In genomic region chr3:58333206-58334012, GRCh38 we compare ENCODE assay signal across 8 cellular contexts. TPM values are rescaled to one million over a fixed set of nuclear protein-coding genes. Genes with fewer than 3 reads are reported as not detected.
DNase-seq lines count a peak whose midpoint lies in the region; ATAC-seq and TF ChIP-seq lines count a peak whose summit lies in the region.

No MANE protein-coding gene starts in this region.

- peak overlapping the region; percentile 73 for H3K4me3 ChIP-seq in epithelial cell of esophagus (ENCODE audit: low read length)
- H3K4me3 ChIP-seq in mononuclear cell (ENCODE audit: low read length) = peak overlapping the region; percentile 64
- peak overlapping the region; percentile 71 for H3K4me3 ChIP-seq in thoracic aorta

- H3K27ac ChIP-seq in thoracic aorta = peak overlapping the region in 1 of 2 donors; percentile 3

- H3K27me3 ChIP-seq in mononuclear cell (ENCODE audit: insufficient read depth, low read length) = no peaks in the 10 kb centered on the region
- no peaks in the 10 kb centered on the region for H3K27me3 ChIP-seq in thoracic aorta (replicated peaks; ENCODE audit: insufficient read depth)

- peaks cover 18% of the 10 kb centered on the region for H3K36me3 Mint-ChIP-seq in activated CD4-positive, alpha-beta memory T cell treated with anti-CD3 and anti-CD28 coated beads, Interleukin-2, amount 10 ng/mL, durations not matched to agents 7 days and 5 days (ENCODE audit: low read depth)

- ATAC-seq in GM21786 (IDR thresholded peaks at IDR 0.05; ENCODE audit: unreplicated experiment) (peak; percentile 32), thoracic aorta (ENCODE audit: insufficient number of reproducible peaks, low FRiP score, low read depth) (no peak), GM18520 (IDR thresholded peaks at IDR 0.05; ENCODE audit: unreplicated experiment) (no peak)

- H3K4me3 Mint-ChIP-seq in activated CD4-positive, alpha-beta memory T cell treated with anti-CD3 and anti-CD28 coated beads, Interleukin-2, amount 10 ng/mL, durations not matched to agents 7 days and 5 days = peak overlapping the region; percentile 100

- DNase-seq in GF-D8 (lab: John Stamatoyannopoulos, UW) (peak; percentile 30), Kasumi-1 (lab: John Stamatoyannopoulos, UW) (peak; percentile 35 to 72), epithelial cell of esophagus (ENCODE audit: low read depth) (peak; percentile 26), thoracic aorta (ENCODE audit: low spot score) (no peak)
- peak; percentile 45 for DNase-seq in activated CD4-positive, alpha-beta memory T cell treated with anti-CD3 and anti-CD28 coated beads, Interleukin-2, amount 10 ng/mL, durations not matched to agents 7 days and 5 days

- peaks cover 40% of the 10 kb centered on the region for H3K4me1 Mint-ChIP-seq in activated CD4-positive, alpha-beta memory T cell treated with anti-CD3 and anti-CD28 coated beads, Interleukin-2, amount 10 ng/mL, durations not matched to agents 7 days and 5 days

- POLR2A ChIA-PET in activated CD4-positive, alpha-beta memory T cell treated with anti-CD3 and anti-CD28 coated beads, Interleukin-2, amount 10 ng/mL, durations not matched to agents 7 days and 5 days (lab: Charles Lee) = interaction anchor here (0.7 to 5.6 kb wide), 10 partner anchors 12 to 160 kb away, joined by 3 to 35 read pairs (median 4); partner anchors contain the start of genes HTD2, KCTD6 and RPP14

- H3K4me1 ChIP-seq in mononuclear cell (ENCODE audit: insufficient read depth, low read length) = peaks cover 59% of the 10 kb centered on the region
- peaks cover 18 to 27% of the 10 kb centered on the region in 2 donors for H3K4me1 ChIP-seq in thoracic aorta (ENCODE audit: control insufficient read depth in 1 of 2, low read depth in 2 of 2)

- TF ChIP-seq CTCF in epithelial cell of esophagus (IDR thresholded peaks at IDR 0.05; ENCODE audit: insufficient read depth, low read depth, low read length, missing control alignments) = no peak
- TF ChIP-seq CTCF in thoracic aorta (IDR thresholded peaks at IDR 0.05) = no peak

- no peaks in the 10 kb centered on the region for H3K27me3 Mint-ChIP-seq in activated CD4-positive, alpha-beta memory T cell treated with anti-CD3 and anti-CD28 coated beads, Interleukin-2, amount 10 ng/mL, durations not matched to agents 7 days and 5 days

- H3K9me3 ChIP-seq in mononuclear cell (ENCODE audit: low read depth, low read length) (no peaks in the 10 kb centered on the region), thoracic aorta (no peaks in the 10 kb centered on the region)

- H3K27ac Mint-ChIP-seq in activated CD4-positive, alpha-beta memory T cell treated with anti-CD3 and anti-CD28 coated beads, Interleukin-2, amount 10 ng/mL, durations not matched to agents 7 days and 5 days = peak overlapping the region; percentile 98

- no peaks in the 10 kb centered on the region for H3K9me3 Mint-ChIP-seq in activated CD4-positive, alpha-beta memory T cell treated with anti-CD3 and anti-CD28 coated beads, Interleukin-2, amount 10 ng/mL, durations not matched to agents 7 days and 5 days

- CTCF ChIA-PET in activated CD4-positive, alpha-beta memory T cell treated with anti-CD3 and anti-CD28 coated beads, Interleukin-2, amount 10 ng/mL, durations not matched to agents 7 days and 5 days (lab: Charles Lee) = interaction anchor here (0.9 to 8.6 kb wide), 12 partner anchors 12 to 158 kb away, joined by 3 to 76 read pairs (median 10); partner anchors contain the start of genes HTD2, KCTD6 and RPP14

- H3K36me3 ChIP-seq in thoracic aorta = no peaks in the 10 kb centered on the region

RNA-seq across cellular contexts. Expression of gene PXK, which starts 0.7 kb away (rescaled TPM):
- 10 to 100 TPM; 50.7 to 51.2 TPM for total RNA-seq in activated CD4-positive, alpha-beta memory T cell treated with anti-CD3 and anti-CD28 coated beads, Interleukin-2, amount 10 ng/mL, durations not matched to agents 7 days and 5 days
- total RNA-seq in mononuclear cell (50.7 TPM), thoracic aorta (10 to 100 TPM; 22.1 to 34.2 TPM)

RNA-seq across cellular contexts. Expression of gene HTD2, which starts 27.1 kb away (rescaled TPM):
- total RNA-seq in activated CD4-positive, alpha-beta memory T cell treated with anti-CD3 and anti-CD28 coated beads, Interleukin-2, amount 10 ng/mL, durations not matched to agents 7 days and 5 days = 1 to 10 TPM; 6.3 to 8.5 TPM
- 11.6 TPM for total RNA-seq in mononuclear cell
- total RNA-seq in thoracic aorta = 10 to 100 TPM in 1 of 2 donors, not detected in 1; 13.9 TPM

RNA-seq across cellular contexts. Expression of gene RPP14, which starts 27.4 kb away (rescaled TPM):
- 10 to 100 TPM; 10.7 to 11.2 TPM for total RNA-seq in activated CD4-positive, alpha-beta memory T cell treated with anti-CD3 and anti-CD28 coated beads, Interleukin-2, amount 10 ng/mL, durations not matched to agents 7 days and 5 days
- total RNA-seq in mononuclear cell (10.2 TPM), thoracic aorta (10 to 100 TPM in 1 of 2 donors, 1 to 10 TPM in 1; 5.0 to 10.1 TPM)
